ENCODE assay signal across 33 cellular contexts in genomic region chr21:45423968-45424853, GRCh38. TPM values are rescaled to one million over a fixed set of nuclear protein-coding genes. Genes with fewer than 3 reads are reported as not detected.
DNase-seq lines count a peak whose midpoint lies in the region; ATAC-seq and TF ChIP-seq lines count a peak whose summit lies in the region.
"Had no signal": no experiment of that assay in that cellular context is flagged by ENCODE, and none has a peak within 500 bp of the region (broad histone marks: within the 10 kb centered on the region; RNA-seq: fewer than 3 reads in every experiment).

No MANE protein-coding gene starts in this region.

- no peaks in the 10 kb centered on the region for H3K27me3 ChIP-seq in HUES6 (ENCODE audit: control insufficient read depth, insufficient read depth, low read length)
- H3K27me3 ChIP-seq in ascending aorta = no peaks in the 10 kb centered on the region
- no peaks in the 10 kb centered on the region for H3K27me3 ChIP-seq in hepatocyte
- H3K27me3 ChIP-seq: BE2C, foreskin keratinocyte had no signal

- DNase-seq in ascending aorta (ENCODE audit: low spot score in 2 of 2) (no peak), hepatocyte (ENCODE audit: low spot score) (no peak), posterior vena cava (ENCODE audit: low spot score) (peak; percentile 79), HT-29 (ENCODE audit: low spot score) (no peak), NCI-H1436 treated with DMSO at 0.1 percent for 48 hours (lab: John Stamatoyannopoulos, UW) (no peak), NCI-H524 treated with DMSO at 0.1 percent for 48 hours (lab: John Stamatoyannopoulos, UW) (no peak)
- DNase-seq in activated naive CD8-positive, alpha-beta T cell treated with anti-CD3 and anti-CD28 coated beads, Interleukin-2, amount 50 U/mL, for 24 hours = no peak
- DNase-seq: activated CD4-positive, alpha-beta T cell treated with anti-CD3 and anti-CD28 coated beads, Interleukin-2, amount 50 U/mL, for 4 hours; activated CD8-positive, alpha-beta memory T cell treated with anti-CD3 and anti-CD28 coated beads, Interleukin-2, amount 10 ng/mL, durations not matched to agents 7 days and 5 days; activated gamma-delta T cell treated with Interleukin-2 at 50 U/mL for 16 hours; activated naive CD8-positive, alpha-beta T cell treated with anti-CD3 and anti-CD28 coated beads, Interleukin-2, amount 10 ng/mL, durations not matched to agents 7 days and 5 days; activated T-cell treated with anti-CD3 and anti-CD28 coated beads, Interleukin-2, amount 50 U/mL, for 48 hours; BE2C; caudate nucleus; CD8-positive, alpha-beta T cell; EL; esophagus squamous epithelium; foreskin keratinocyte; head of caudate nucleus; Kasumi-1; mammary epithelial cell; NCI-H1436; NCI-H446; stimulated activated CD4-positive, alpha-beta T cell treated with anti-CD3 and anti-CD28 coated beads, Interleukin-4, amount 100 ng/mL, for 24 hours had no signal

- no peaks in the 10 kb centered on the region for H3K27me3 Mint-ChIP-seq in activated naive CD8-positive, alpha-beta T cell treated with anti-CD3 and anti-CD28 coated beads, Interleukin-2, amount 50 U/mL, for 24 hours
- H3K27me3 Mint-ChIP-seq: activated CD8-positive, alpha-beta memory T cell treated with anti-CD3 and anti-CD28 coated beads, Interleukin-2, amount 10 ng/mL, durations not matched to agents 7 days and 5 days; activated naive CD8-positive, alpha-beta T cell treated with anti-CD3 and anti-CD28 coated beads, Interleukin-2, amount 10 ng/mL, durations not matched to agents 7 days and 5 days; type B pancreatic cell had no signal

- peaks cover 30% of the 10 kb centered on the region for H3K36me3 ChIP-seq in HUES6 (ENCODE audit: control insufficient read depth, insufficient read depth, low read length)
- H3K36me3 ChIP-seq in ascending aorta = no peaks in the 10 kb centered on the region
- no peaks in the 10 kb centered on the region for H3K36me3 ChIP-seq in hepatocyte (replicated peaks; ENCODE audit: insufficient read depth, low read depth)
- H3K36me3 ChIP-seq: BE2C, esophagus squamous epithelium had no signal

- no peak overlapping the region for H3K4me3 Mint-ChIP-seq in activated naive CD8-positive, alpha-beta T cell treated with anti-CD3 and anti-CD28 coated beads, Interleukin-2, amount 50 U/mL, for 24 hours
- H3K4me3 Mint-ChIP-seq: activated CD8-positive, alpha-beta memory T cell treated with anti-CD3 and anti-CD28 coated beads, Interleukin-2, amount 10 ng/mL, durations not matched to agents 7 days and 5 days; activated naive CD8-positive, alpha-beta T cell treated with anti-CD3 and anti-CD28 coated beads, Interleukin-2, amount 10 ng/mL, durations not matched to agents 7 days and 5 days; CD8-positive, alpha-beta T cell; GM23338; neural crest cell; T-helper 1 cell treated with Interleukin-12 subunit alpha and Interleukin-12 subunit beta and Interleukin-4 antibody, amounts not matched to agents 30 μg/mL and 1 μg/mL, for 36 hours; type B pancreatic cell had no signal

- no peak overlapping the region for H3K9ac ChIP-seq in HUES6 (ENCODE audit: low read length)

- no peaks in the 10 kb centered on the region for H4K20me1 ChIP-seq in hepatocyte (ENCODE audit: insufficient read depth, poor library complexity, severe bottlenecking)

- 88% methylated on average over 32 of the region's 32 CpGs for WGBS in hepatocyte (ENCODE audit: low lambda C conversion rate, missing lambda C conversion rate)

- H3K27ac ChIP-seq in HUES6 (ENCODE audit: low read depth, low read length) (0 out of 2 replicates have a peak overlapping the region, but pooled peaks have one; percentile 34), ascending aorta (peak overlapping the region; percentile 32 to 39), hepatocyte (peak overlapping the region; percentile 58)
- H3K27ac ChIP-seq: esophagus squamous epithelium, foreskin keratinocyte, RWPE1 had no signal

- peak overlapping the region; percentile 57 for H3K4me2 ChIP-seq in hepatocyte
- H3K4me2 ChIP-seq: GM23338 had no signal

- H3K9me2 ChIP-seq in hepatocyte (replicated peaks; ENCODE audit: insufficient read depth) = no peaks in the 10 kb centered on the region

- TF ChIP-seq CTCF in ascending aorta (IDR thresholded peaks at IDR 0.05) (no peak), hepatocyte (IDR thresholded peaks at IDR 0.05; ENCODE audit: poor library complexity) (no peak)

- H3K27ac Mint-ChIP-seq in activated naive CD8-positive, alpha-beta T cell treated with anti-CD3 and anti-CD28 coated beads, Interleukin-2, amount 50 U/mL, for 24 hours = no peak overlapping the region
- H3K27ac Mint-ChIP-seq: activated CD8-positive, alpha-beta memory T cell treated with anti-CD3 and anti-CD28 coated beads, Interleukin-2, amount 10 ng/mL, durations not matched to agents 7 days and 5 days; activated naive CD8-positive, alpha-beta T cell treated with anti-CD3 and anti-CD28 coated beads, Interleukin-2, amount 10 ng/mL, durations not matched to agents 7 days and 5 days; CD8-positive, alpha-beta T cell; GM23338; T-helper 1 cell treated with Interleukin-12 subunit alpha and Interleukin-12 subunit beta and Interleukin-4 antibody, amounts not matched to agents 30 μg/mL and 1 μg/mL, for 36 hours; type B pancreatic cell had no signal

- H3K36me3 Mint-ChIP-seq in activated naive CD8-positive, alpha-beta T cell treated with anti-CD3 and anti-CD28 coated beads, Interleukin-2, amount 50 U/mL, for 24 hours (ENCODE audit: low read depth) = no peaks in the 10 kb centered on the region
- H3K36me3 Mint-ChIP-seq: activated CD8-positive, alpha-beta memory T cell treated with anti-CD3 and anti-CD28 coated beads, Interleukin-2, amount 10 ng/mL, durations not matched to agents 7 days and 5 days; activated naive CD8-positive, alpha-beta T cell treated with anti-CD3 and anti-CD28 coated beads, Interleukin-2, amount 10 ng/mL, durations not matched to agents 7 days and 5 days; CD8-positive, alpha-beta T cell; type B pancreatic cell had no signal

- H3K9me3 ChIP-seq in HUES6 (ENCODE audit: control insufficient read depth, insufficient read depth, low read depth, low read length) = no peaks in the 10 kb centered on the region
- no peaks in the 10 kb centered on the region for H3K9me3 ChIP-seq in ascending aorta
- H3K9me3 ChIP-seq in hepatocyte (ENCODE audit: low read depth) = no peaks in the 10 kb centered on the region
- H3K9me3 ChIP-seq: BE2C, esophagus squamous epithelium had no signal

- intact Hi-C loops in ascending aorta (cut with DNase I) = no loop called here
- intact Hi-C loops in posterior vena cava (cut with DNase I) = no loop called here

- H3K4me3 ChIP-seq in HUES6 (ENCODE audit: low read depth, low read length) (no peak overlapping the region), ascending aorta (no peak overlapping the region), hepatocyte (no peak overlapping the region)
- H3K4me3 ChIP-seq: esophagus squamous epithelium, GM23338 had no signal

- H3K4me1 Mint-ChIP-seq in activated naive CD8-positive, alpha-beta T cell treated with anti-CD3 and anti-CD28 coated beads, Interleukin-2, amount 50 U/mL, for 24 hours = no peaks in the 10 kb centered on the region
- H3K4me1 Mint-ChIP-seq: activated CD8-positive, alpha-beta memory T cell treated with anti-CD3 and anti-CD28 coated beads, Interleukin-2, amount 10 ng/mL, durations not matched to agents 7 days and 5 days; activated naive CD8-positive, alpha-beta T cell treated with anti-CD3 and anti-CD28 coated beads, Interleukin-2, amount 10 ng/mL, durations not matched to agents 7 days and 5 days had no signal

- peaks cover 57% of the 10 kb centered on the region for H3K4me1 ChIP-seq in HUES6 (ENCODE audit: control insufficient read depth, insufficient read depth, low read length)
- peaks cover 4 to 54% of the 10 kb centered on the region in 2 donors for H3K4me1 ChIP-seq in ascending aorta
- peaks cover 31% of the 10 kb centered on the region for H3K4me1 ChIP-seq in hepatocyte (ENCODE audit: insufficient read depth)

- no peak overlapping the region for H2AFZ ChIP-seq in hepatocyte
- H2AFZ ChIP-seq: GM23338 had no signal

- peaks cover 74% of the 10 kb centered on the region for H3K79me2 ChIP-seq in hepatocyte

- H3K9me3 Mint-ChIP-seq in activated naive CD8-positive, alpha-beta T cell treated with anti-CD3 and anti-CD28 coated beads, Interleukin-2, amount 50 U/mL, for 24 hours = no peaks in the 10 kb centered on the region
- H3K9me3 Mint-ChIP-seq: activated naive CD8-positive, alpha-beta T cell treated with anti-CD3 and anti-CD28 coated beads, Interleukin-2, amount 10 ng/mL, durations not matched to agents 7 days and 5 days; CD8-positive, alpha-beta T cell; GM23338; neural crest cell; T-helper 1 cell treated with Interleukin-12 subunit alpha and Interleukin-12 subunit beta and Interleukin-4 antibody, amounts not matched to agents 30 μg/mL and 1 μg/mL, for 36 hours; type B pancreatic cell had no signal

- ATAC-seq in activated naive CD8-positive, alpha-beta T cell treated with anti-CD3 and anti-CD28 coated beads, Interleukin-2, amount 50 U/mL, for 24 hours = no peak
- ATAC-seq: activated CD4-positive, CD25-positive, alpha-beta regulatory T cell treated with anti-CD3 and anti-CD28 coated beads, Interleukin-2, amount 50 U/mL, for 24 hours; activated CD8-positive, alpha-beta memory T cell treated with anti-CD3 and anti-CD28 coated beads, Interleukin-2, amount 10 ng/mL, durations not matched to agents 7 days and 5 days; CD8-positive, alpha-beta T cell; foreskin keratinocyte; GM23338; sciatic nerve; SK-N-SH treated with all-trans-retinoic acid at 6 μM for 48 hours had no signal

RNA-seq across cellular contexts. Expression of gene COL18A1, which starts 19.2 kb away (rescaled TPM):
- 699 TPM for total RNA-seq in ascending aorta
- 67.3 and 97.1 TPM in 2 replicates for total RNA-seq in hepatocyte
- 140 and 178 TPM in 2 replicates for polyA plus RNA-seq in hepatocyte
- total RNA-seq in posterior vena cava = 100 to 1,000 TPM; 117 to 133 TPM
- 27.7 and 32.2 TPM in 2 replicates for total RNA-seq in HT-29 (2014; rRNA removed; shearing (Covaris generic))
